8 cellular contexts compared by ENCODE assay signal in the genomic region with DNA sequence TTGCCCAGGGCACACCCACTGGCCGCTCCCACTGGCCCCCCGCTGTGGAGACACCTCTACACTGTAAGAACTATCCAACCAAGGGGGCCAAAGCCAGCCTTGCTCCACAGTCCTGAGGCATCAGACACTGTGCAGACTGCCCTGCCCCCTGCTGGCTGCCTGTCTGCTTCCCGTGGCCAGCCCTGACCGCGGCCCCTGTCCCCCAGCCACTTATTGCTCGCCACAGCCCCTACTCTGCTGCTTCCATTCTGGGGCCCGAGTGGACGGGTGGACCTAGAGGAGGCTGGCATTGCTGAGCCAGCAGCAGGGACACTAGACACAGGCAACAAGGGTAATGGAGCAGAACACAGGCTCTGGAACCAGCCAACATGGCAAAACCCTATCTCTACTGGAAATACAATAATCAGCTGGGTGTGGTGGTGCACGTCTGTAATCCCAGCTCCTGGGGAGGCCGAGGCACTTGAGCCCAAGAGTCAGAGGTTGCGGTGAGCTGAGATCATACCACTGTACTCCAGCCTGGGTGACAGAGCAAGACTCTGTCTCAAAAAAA. TPM values are rescaled to one million over a fixed set of nuclear protein-coding genes. Genes with fewer than 3 reads are reported as not detected.
DNase-seq lines count a peak whose midpoint lies in the region; ATAC-seq and TF ChIP-seq lines count a peak whose summit lies in the region.

No MANE protein-coding gene starts in this region.

- no peak overlapping the region for H3K27ac ChIP-seq in transverse colon

- H3K27ac Mint-ChIP-seq in activated CD4-positive, alpha-beta T cell treated with anti-CD3 and anti-CD28 coated beads for 36 hours = no peak overlapping the region
- no peak overlapping the region for H3K27ac Mint-ChIP-seq in endothelial cell (ENCODE audit: unreplicated experiment)
- no peak overlapping the region for H3K27ac Mint-ChIP-seq in naive thymus-derived CD8-positive, alpha-beta T cell

- H3K27me3 Mint-ChIP-seq in activated CD4-positive, alpha-beta T cell treated with anti-CD3 and anti-CD28 coated beads for 36 hours = no peaks in the 10 kb centered on the region
- peaks cover 7% of the 10 kb centered on the region for H3K27me3 Mint-ChIP-seq in endothelial cell (ENCODE audit: unreplicated experiment)
- H3K27me3 Mint-ChIP-seq in naive thymus-derived CD8-positive, alpha-beta T cell = peaks cover 0 to 11% (median 0%) of the 10 kb centered on the region in 5 donors

- intact Hi-C loops in activated CD4-positive, alpha-beta T cell treated with anti-CD3 and anti-CD28 coated beads for 36 hours (cut with DNase I, micrococcal nuclease) = loop anchor here in 1 of 2 experiments (1.0 kb wide), 1 partner anchor 162 kb away; no protein-coding TSS in a partner anchor
- intact Hi-C loops in transverse colon (cut with DNase I; ENCODE audit: low total_unique reads) = no loop called here

- peak; percentile 78 for DNase-seq in ELF-1 (ENCODE audit: low read depth, low spot score)
- DNase-seq in activated CD4-positive, alpha-beta T cell treated with anti-CD3 and anti-CD28 coated beads for 36 hours = peak; percentile 76
- DNase-seq in endothelial cell (ENCODE audit: low spot score) = peak; percentile 80
- DNase-seq in naive thymus-derived CD8-positive, alpha-beta T cell = peak in 5 of 10 donors; percentile 12 to 34 (median 16)
- DNase-seq in transverse colon = peak; percentile 64
- no peak for DNase-seq in epidermal melanocyte (ENCODE audit: insufficient read length, low spot score)

- in situ Hi-C loops in transverse colon (cut with MboI; ENCODE audit: low pct_ligation_motif_present in 1 of 4, low pct_unique_long_range_greater_than_20kb in 1 of 4, low sequenced_read_pairs in 3 of 4) = no loop called here

- H3K9me3 ChIP-seq in transverse colon = no peaks in the 10 kb centered on the region

- CTCF ChIA-PET in activated CD4-positive, alpha-beta T cell treated with anti-CD3 and anti-CD28 coated beads for 36 hours (lab: Charles Lee) = interaction anchor here (0.7 to 3.2 kb wide), 8 partner anchors 12 to 259 kb away, joined by 3 to 13 read pairs (median 4); a partner anchor contains a TSS

- no peak overlapping the region for H3K4me3 Mint-ChIP-seq in activated CD4-positive, alpha-beta T cell treated with anti-CD3 and anti-CD28 coated beads for 36 hours
- no peak overlapping the region for H3K4me3 Mint-ChIP-seq in endothelial cell (ENCODE audit: unreplicated experiment)
- no peak overlapping the region for H3K4me3 Mint-ChIP-seq in naive thymus-derived CD8-positive, alpha-beta T cell

- H3K4me3 ChIP-seq in transverse colon = no peak overlapping the region

- no peaks in the 10 kb centered on the region for H3K4me1 ChIP-seq in transverse colon

- H3K4me1 Mint-ChIP-seq in activated CD4-positive, alpha-beta T cell treated with anti-CD3 and anti-CD28 coated beads for 36 hours = peaks cover 1% of the 10 kb centered on the region
- peaks cover 25% of the 10 kb centered on the region for H3K4me1 Mint-ChIP-seq in endothelial cell (ENCODE audit: unreplicated experiment)
- H3K4me1 Mint-ChIP-seq in naive thymus-derived CD8-positive, alpha-beta T cell = peaks cover 0 to 13% (median 3%) of the 10 kb centered on the region in 4 donors

- peak; percentile 63 for TF ChIP-seq CTCF in endothelial cell (IDR thresholded peaks at IDR 0.05; ENCODE audit: unreplicated experiment)
- TF ChIP-seq CTCF in transverse colon (IDR thresholded peaks at IDR 0.05) = peak; percentile 49 to 63 (median 53)

- no peaks in the 10 kb centered on the region for H3K9me3 Mint-ChIP-seq in activated CD4-positive, alpha-beta T cell treated with anti-CD3 and anti-CD28 coated beads for 36 hours (ENCODE audit: low read depth)
- H3K9me3 Mint-ChIP-seq in endothelial cell (ENCODE audit: unreplicated experiment) = no peaks in the 10 kb centered on the region
- no peaks in the 10 kb centered on the region for H3K9me3 Mint-ChIP-seq in naive thymus-derived CD8-positive, alpha-beta T cell

- TF ChIP-seq EP300 in transverse colon (IDR thresholded peaks at IDR 0.05; ENCODE audit: low read depth) = no peak

- POLR2A ChIA-PET in activated CD4-positive, alpha-beta T cell treated with anti-CD3 and anti-CD28 coated beads for 36 hours (lab: Charles Lee) = no interaction called here
- POLR2A ChIA-PET in naive thymus-derived CD8-positive, alpha-beta T cell (lab: Charles Lee) = no interaction called here

- no peaks in the 10 kb centered on the region for H3K36me3 ChIP-seq in transverse colon

- TF ChIP-seq POLR2A in transverse colon (IDR thresholded peaks at IDR 0.05) = no peak

- ATAC-seq in HG03280 (IDR thresholded peaks at IDR 0.05; ENCODE audit: unreplicated experiment) = peak; percentile 65
- peak; percentile 86 for ATAC-seq in activated CD4-positive, alpha-beta T cell treated with anti-CD3 and anti-CD28 coated beads for 36 hours
- ATAC-seq in naive thymus-derived CD8-positive, alpha-beta T cell = peak; percentile 46 to 54
- ATAC-seq in HG02840 (IDR thresholded peaks at IDR 0.05; ENCODE audit: low FRiP score, unreplicated experiment) = no peak

- no peaks in the 10 kb centered on the region for H3K36me3 Mint-ChIP-seq in activated CD4-positive, alpha-beta T cell treated with anti-CD3 and anti-CD28 coated beads for 36 hours (ENCODE audit: low read depth)
- H3K36me3 Mint-ChIP-seq in endothelial cell (ENCODE audit: low read depth, unreplicated experiment) = no peaks in the 10 kb centered on the region
- H3K36me3 Mint-ChIP-seq in naive thymus-derived CD8-positive, alpha-beta T cell = no peaks in the 10 kb centered on the region

- 51 to 59% methylated on average over 3 to 11 of the region's 11 CpGs for WGBS in transverse colon (ENCODE audit: low coverage in 1 of 2), 2 donors

- H3K27me3 ChIP-seq in transverse colon = no peaks in the 10 kb centered on the region

RNA-seq across cellular contexts. Expression of a gene that starts 19.7 kb away (rescaled TPM):
- total RNA-seq in activated CD4-positive, alpha-beta T cell treated with anti-CD3 and anti-CD28 coated beads for 36 hours = 1 to 10 TPM; 2.6 to 3.3 TPM
- total RNA-seq in endothelial cell (ENCODE audit: unreplicated experiment) (31.8 TPM), transverse colon (1 to 10 TPM in 3 of 4 donors, under 1 TPM in 1; 0.37 to 5.2 (median 4.7) TPM)
- 10 to 100 TPM; 28.5 to 30.1 TPM for total RNA-seq in naive thymus-derived CD8-positive, alpha-beta T cell
- 1 to 10 TPM in 2 of 3 donors, under 1 TPM in 1; 0.75 to 2.9 (median 1.1) TPM for polyA plus RNA-seq in naive thymus-derived CD8-positive, alpha-beta T cell
